In the genomic region with DNA sequence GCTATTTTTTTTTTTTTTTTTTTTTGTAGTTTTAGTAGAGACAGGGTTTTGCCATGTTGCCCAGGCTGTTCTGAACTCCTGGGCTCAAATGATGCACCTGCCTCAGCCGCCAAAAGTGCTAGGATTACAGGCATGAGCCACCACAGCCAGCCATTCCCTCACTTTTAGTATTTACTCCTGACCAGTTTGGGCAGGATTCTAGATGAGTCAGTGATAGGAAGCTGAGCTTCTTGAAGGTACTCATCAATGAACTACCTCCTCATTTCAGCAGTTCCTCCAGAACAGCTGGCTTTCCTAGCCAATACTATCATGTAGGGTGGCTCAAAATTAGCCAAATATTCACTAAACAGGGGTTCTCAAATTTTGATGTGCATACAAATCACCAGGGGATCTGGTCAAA, we compare ENCODE assay signal across 19 cellular contexts. TPM values are rescaled to one million over a fixed set of nuclear protein-coding genes. Genes with fewer than 3 reads are reported as not detected.
A peak's percentile ranks its signal among the peaks of the same experiment; 100 is the strongest.
DNase-seq lines count a peak whose midpoint lies in the region; TF ChIP-seq lines count a peak whose summit lies in the region.
"Had no signal": no experiment of that assay in that cellular context is flagged by ENCODE, and none has a peak within 500 bp of the region (broad histone marks: within the 10 kb centered on the region; RNA-seq: fewer than 3 reads in every experiment).

No MANE protein-coding gene starts in this region.

- POLR2A ChIA-PET in MCF 10A (lab: Yijun Ruan, JAX) = interaction anchor here (1.0 to 1.6 kb wide), 4 partner anchors 8 to 56 kb away, joined by 3 to 12 read pairs (median 6); no protein-coding TSS in a partner anchor

- peaks cover 11% of the 10 kb centered on the region for H3K4me1 Mint-ChIP-seq in MCF 10A (ENCODE audit: insufficient read depth, unreplicated experiment)
- peaks cover 5% of the 10 kb centered on the region for H3K4me1 Mint-ChIP-seq in endodermal cell
- H3K4me1 Mint-ChIP-seq: H9 had no signal

- H3K4me1 ChIP-seq in breast epithelium (no peaks in the 10 kb centered on the region), esophagus muscularis mucosa (no peaks in the 10 kb centered on the region), endodermal cell (ENCODE audit: control insufficient read depth, insufficient read depth, low read length) (no peaks in the 10 kb centered on the region)
- H3K4me1 ChIP-seq: A549; BLaER1 treated with 17β-estradiol and CSF1 and Interleukin-3, amounts not matched to agents 10 nM and 100 nM had no signal

- no peaks in the 10 kb centered on the region for H3K9me3 ChIP-seq in breast epithelium
- H3K9me3 ChIP-seq in esophagus muscularis mucosa = no peaks in the 10 kb centered on the region
- no peaks in the 10 kb centered on the region for H3K9me3 ChIP-seq in endodermal cell (ENCODE audit: control insufficient read depth, low read length)
- H3K9me3 ChIP-seq: A549; BLaER1 treated with 17β-estradiol and CSF1 and Interleukin-3, amounts not matched to agents 10 nM and 100 nM had no signal

- H3K9me3 Mint-ChIP-seq in MCF 10A (ENCODE audit: unreplicated experiment) (no peaks in the 10 kb centered on the region), endodermal cell (no peaks in the 10 kb centered on the region)
- H3K9me3 Mint-ChIP-seq: H9 had no signal

- no TSS peak for BruUV-seq in MCF 10A (replicated peaks; lab: Mats Ljungman, UMichigan)

- intact Hi-C loops in MCF 10A (cut with micrococcal nuclease) (loop anchor here (10.0 kb wide), 1 partner anchor 1135 kb away; no protein-coding TSS in a partner anchor), breast epithelium (cut with DNase I; ENCODE audit: low total_unique reads) (loop anchor here (5.0 kb wide), 1 partner anchor 1108 kb away; no protein-coding TSS in a partner anchor), esophagus muscularis mucosa (cut with DNase I) (loop anchor here (10.0 kb wide), 1 partner anchor 885 kb away; no protein-coding TSS in a partner anchor)

- CTCF ChIA-PET in MCF 10A (lab: Yijun Ruan, JAX) = interaction anchor here (0.6 to 1.4 kb wide), 7 partner anchors 19 to 1091 kb away, joined by 3 to 5 read pairs (median 3); a partner anchor contains a TSS

- no peak overlapping the region for H3K27ac Mint-ChIP-seq in MCF 10A (ENCODE audit: low read depth, unreplicated experiment)
- no peak overlapping the region for H3K27ac Mint-ChIP-seq in endodermal cell
- H3K27ac Mint-ChIP-seq: H9 had no signal

- TF ChIP-seq CTCF in MCF 10A (IDR thresholded peaks at IDR 0.05; ENCODE audit: unreplicated experiment) = no peak
- TF ChIP-seq CTCF in breast epithelium (IDR thresholded peaks at IDR 0.05) = no peak
- TF ChIP-seq CTCF in esophagus muscularis mucosa (IDR thresholded peaks at IDR 0.05) = no peak
- TF ChIP-seq CTCF in endodermal cell (conservative IDR thresholded peaks at IDR 0.05) = no peak

- H3K4me3 Mint-ChIP-seq in MCF 10A (ENCODE audit: unreplicated experiment) (no peak overlapping the region), endodermal cell (no peak overlapping the region)
- H3K4me3 Mint-ChIP-seq: H9 had no signal

- TF ChIP-seq POLR2A in breast epithelium (IDR thresholded peaks at IDR 0.05) (no peak), esophagus muscularis mucosa (IDR thresholded peaks at IDR 0.05; ENCODE audit: low read depth) (no peak), erythroblast (IDR thresholded peaks at IDR 0.05; ENCODE audit: low read length) (no peak)

- no peak overlapping the region for H3K4me3 ChIP-seq in breast epithelium
- no peak overlapping the region for H3K4me3 ChIP-seq in esophagus muscularis mucosa
- no peak overlapping the region for H3K4me3 ChIP-seq in endodermal cell (ENCODE audit: low read length)
- H3K4me3 ChIP-seq: A549; BLaER1 treated with 17β-estradiol and CSF1 and Interleukin-3, amounts not matched to agents 10 nM and 100 nM; PC-9; SK-N-MC had no signal

- H3K27ac ChIP-seq in breast epithelium = no peak overlapping the region
- no peak overlapping the region for H3K27ac ChIP-seq in esophagus muscularis mucosa (replicated peaks in 1 of 4)
- no peak overlapping the region for H3K27ac ChIP-seq in endodermal cell (ENCODE audit: low read depth, low read length)
- H3K27ac ChIP-seq: A549; BLaER1 treated with 17β-estradiol and CSF1 and Interleukin-3, amounts not matched to agents 10 nM and 100 nM; HL-60; PC-9; SK-N-MC had no signal

- H3K27me3 Mint-ChIP-seq in MCF 10A (ENCODE audit: insufficient read depth, unreplicated experiment) = no peaks in the 10 kb centered on the region
- peaks cover 43% of the 10 kb centered on the region for H3K27me3 Mint-ChIP-seq in endodermal cell (ENCODE audit: insufficient read depth)

- DNase-seq in MCF 10A (ENCODE audit: unreplicated experiment) (peak; percentile 34), breast epithelium (ENCODE audit: low spot score in 2 of 2) (no peak), RKO (ENCODE audit: low spot score) (peak; percentile 40), esophagus muscularis mucosa (ENCODE audit: extremely low spot score) (peak; percentile 45), pons (ENCODE audit: low spot score) (no peak), erythroblast (lab: John Stamatoyannopoulos, UW) (no peak), endodermal cell (no peak)
- DNase-seq in activated CD4-positive, alpha-beta T cell treated with anti-CD3 and anti-CD28 coated beads for 48 hours = no peak
- DNase-seq: H9, KBM-7, NCI-H1092, NCI-H146, NCI-H2081 treated with DMSO at 0.1 percent for 48 hours, PC-9, Right ventricle myocardium superior had no signal

- no peak overlapping the region for H3K9ac ChIP-seq in endodermal cell (ENCODE audit: extremely low read depth, low read length, poor library complexity, severe bottlenecking)
- H3K9ac ChIP-seq: BLaER1 treated with 17β-estradiol and CSF1 and Interleukin-3, amounts not matched to agents 10 nM and 100 nM had no signal

- WGBS in esophagus muscularis mucosa = 100% methylated on average over 1 of the region's 1 CpG
- 93% methylated on average over 1 of the region's 1 CpG; no CpG with 5 or more reads in 1 of the 2 experiments for WGBS in endodermal cell (ENCODE audit: insufficient coverage in 1 of 2, insufficient read length in 1 of 2), 2 experiments

- no peak for TF ChIP-seq EP300 in esophagus muscularis mucosa (IDR thresholded peaks at IDR 0.05)

- H3K27me3 ChIP-seq in breast epithelium (no peaks in the 10 kb centered on the region), esophagus muscularis mucosa (no peaks in the 10 kb centered on the region), endodermal cell (ENCODE audit: control insufficient read depth, insufficient read depth, low read length, poor library complexity, severe bottlenecking) (peaks cover 30% of the 10 kb centered on the region)
- H3K27me3 ChIP-seq: BLaER1 treated with 17β-estradiol and CSF1 and Interleukin-3, amounts not matched to agents 10 nM and 100 nM had no signal

- H3K36me3 ChIP-seq in breast epithelium = no peaks in the 10 kb centered on the region
- no peaks in the 10 kb centered on the region for H3K36me3 ChIP-seq in esophagus muscularis mucosa
- H3K36me3 ChIP-seq in endodermal cell (ENCODE audit: control insufficient read depth, insufficient read depth, low read length) = no peaks in the 10 kb centered on the region
- H3K36me3 ChIP-seq: BLaER1 treated with 17β-estradiol and CSF1 and Interleukin-3, amounts not matched to agents 10 nM and 100 nM had no signal

- H3K36me3 Mint-ChIP-seq in MCF 10A (ENCODE audit: insufficient read depth, unreplicated experiment) (no peaks in the 10 kb centered on the region), endodermal cell (ENCODE audit: low read depth) (no peaks in the 10 kb centered on the region)

RNA-seq across cellular contexts. Expression of a gene that starts 57.2 kb away (rescaled TPM):
- total RNA-seq in MCF 10A (2022) (8.9 and 15.8 TPM in 2 replicates), breast epithelium (100 to 1,000 TPM; 396 to 761 (median 409) TPM), esophagus muscularis mucosa (100 to 1,000 TPM; 133 to 281 (median 197) TPM), endodermal cell (1 to 10 TPM; 3.3 to 4.7 TPM)
- polyA plus RNA-seq in endodermal cell (2013, experiment 1 of 2) = 10.5 TPM
- 9.3 TPM for polyA plus RNA-seq in endodermal cell (2013, experiment 2 of 2)

Comparison
In these comparisons a context has a peak if more than half of its experiments do, and no peak if none do; other contexts are left out.
1. DNase-seq: peak in MCF 10A (single experiment), RKO (single experiment) and esophagus muscularis mucosa (single experiment); none in breast epithelium (0 of 2), pons (single experiment), activated CD4-positive, alpha-beta T cell treated with anti-CD3 and anti-CD28 coated beads for 48 hours (single experiment), erythroblast (0 of 2) and endodermal cell (single experiment).